ENCODE assay signal across 1 cellular context in genomic region chr17:55394357-55395021, GRCh38.
TF ChIP-seq lines count a peak whose summit lies in the region.

No MANE protein-coding gene starts in this region.

TF ChIP-seq in HepG2, 621 proteins besides CTCF, POLR2A, EP300 and RAD21 (continued from another document and continues in another):
- TF ChIP-seq ZNF646 (CRISPR knock-in tag; IDR thresholded peaks at IDR 0.05) = peak; percentile 41; the same call in 1 of the 2 replicates
- peak; percentile 90; the same call in 1 of the 2 replicates for TF ChIP-seq HMG20A (CRISPR knock-in tag; IDR thresholded peaks at IDR 0.05; ENCODE audit: borderline replicate concordance)
- no peak for TF ChIP-seq NBN (conservative IDR thresholded peaks at IDR 0.05)
- TF ChIP-seq HOXA3 (CRISPR knock-in tag; IDR thresholded peaks at IDR 0.05) = peak; percentile 63
- TF ChIP-seq ZNF333 (CRISPR knock-in tag; IDR thresholded peaks at IDR 0.05; ENCODE audit: borderline replicate concordance) = no peak
- TF ChIP-seq MED1 (CRISPR knock-in tag; IDR thresholded peaks at IDR 0.05) = peak; percentile 91
- no peak for TF ChIP-seq HNRNPL (IDR thresholded peaks at IDR 0.05; ENCODE audit: low read depth, low read length)
- TF ChIP-seq SKI (IDR thresholded peaks at IDR 0.05; ENCODE audit: partially characterized antibody) = peak; percentile 49
- TF ChIP-seq NCOA1 (CRISPR knock-in tag; IDR thresholded peaks at IDR 0.05) = peak; percentile 61; the same call in 1 of the 2 replicates
- no peak for TF ChIP-seq TOPORS (CRISPR knock-in tag; IDR thresholded peaks at IDR 0.05)
- 0 out of 2 replicates have a peak, but pooled peaks have one; percentile 31 for TF ChIP-seq BRCA1 (CRISPR knock-in tag; IDR thresholded peaks at IDR 0.05)
- TF ChIP-seq HBP1 (CRISPR knock-in tag; IDR thresholded peaks at IDR 0.05; ENCODE audit: low read depth) = no peak
- TF ChIP-seq ZBTB26 (CRISPR knock-in tag; IDR thresholded peaks at IDR 0.05; ENCODE audit: borderline replicate concordance) = peak; percentile 37; the same call in 1 of the 2 replicates
- TF ChIP-seq GLMP (CRISPR knock-in tag; IDR thresholded peaks at IDR 0.05; ENCODE audit: borderline replicate concordance) = no peak
- peak; percentile 44; the same call in 1 of the 2 replicates for TF ChIP-seq ZNF644 (CRISPR knock-in tag; IDR thresholded peaks at IDR 0.05; ENCODE audit: low read depth)
- peak; percentile 40; the same call in 1 of the 2 replicates for TF ChIP-seq ZNF556 (CRISPR knock-in tag; IDR thresholded peaks at IDR 0.05; ENCODE audit: borderline replicate concordance)
- no peak for TF ChIP-seq ZNF275 (CRISPR knock-in tag; IDR thresholded peaks at IDR 0.05; ENCODE audit: borderline replicate concordance)
- no peak for TF ChIP-seq LCORL (IDR thresholded peaks at IDR 0.05)
- TF ChIP-seq LCORL (CRISPR knock-in tag; IDR thresholded peaks at IDR 0.05) = peak; percentile 55; the same call in 1 of the 2 replicates
- no peak for TF ChIP-seq ZNF781 (CRISPR knock-in tag; IDR thresholded peaks at IDR 0.05; ENCODE audit: borderline replicate concordance, not compliant biosample characterization)
- TF ChIP-seq ZMYM2 (CRISPR knock-in tag; IDR thresholded peaks at IDR 0.05) = 0 out of 2 replicates have a peak, but pooled peaks have one; percentile 38
- TF ChIP-seq KDM4B (CRISPR knock-in tag; IDR thresholded peaks at IDR 0.05) = 0 out of 2 replicates have a peak, but pooled peaks have one; percentile 31
- TF ChIP-seq ZNF609 (CRISPR knock-in tag; IDR thresholded peaks at IDR 0.05; ENCODE audit: borderline replicate concordance) = peak; percentile 13; the same call in 1 of the 2 replicates
- TF ChIP-seq ZSCAN22 (CRISPR knock-in tag; IDR thresholded peaks at IDR 0.05) = 0 out of 2 replicates have a peak, but pooled peaks have one; percentile 63
- peak; percentile 90 for TF ChIP-seq HDAC2 (CRISPR knock-in tag; IDR thresholded peaks at IDR 0.05)
- TF ChIP-seq ZNF660 (CRISPR knock-in tag; IDR thresholded peaks at IDR 0.05; ENCODE audit: borderline replicate concordance, low read depth) = no peak
- TF ChIP-seq SOX13 (IDR thresholded peaks at IDR 0.05) = peak; percentile 83
- TF ChIP-seq SOX13 (CRISPR knock-in tag; conservative IDR thresholded peaks at IDR 0.05 in 1 of 2, IDR thresholded peaks at IDR 0.05 in 1 of 2) = peak in 1 of 2 experiments; percentile 96; a peak in 2 of 4 replicates
- TF ChIP-seq ZSCAN30 (CRISPR knock-in tag; IDR thresholded peaks at IDR 0.05) = no peak
- TF ChIP-seq NR3C1 (CRISPR knock-in tag; IDR thresholded peaks at IDR 0.05) = no peak
- TF ChIP-seq SMYD3 (CRISPR knock-in tag; IDR thresholded peaks at IDR 0.05) = 0 out of 2 replicates have a peak, but pooled peaks have one; percentile 33
- TF ChIP-seq RFXANK (CRISPR knock-in tag; IDR thresholded peaks at IDR 0.05) = no peak
- no peak for TF ChIP-seq ZKSCAN1 (IDR thresholded peaks at IDR 0.05; ENCODE audit: low read length)
- TF ChIP-seq TAF15 (IDR thresholded peaks at IDR 0.05; ENCODE audit: low read depth, low read length, poor library complexity, severe bottlenecking) = no peak
- TF ChIP-seq ZNF30 (CRISPR knock-in tag; IDR thresholded peaks at IDR 0.05) = no peak
- peak; percentile 96 for TF ChIP-seq NCOR1 (IDR thresholded peaks at IDR 0.05; ENCODE audit: borderline replicate concordance, low read length)
- peak; percentile 75 for TF ChIP-seq PRPF4 (IDR thresholded peaks at IDR 0.05; ENCODE audit: low read depth, low read length, poor library complexity, severe bottlenecking)
- TF ChIP-seq ZSCAN29 (CRISPR knock-in tag; conservative IDR thresholded peaks at IDR 0.05) = 0 out of 2 replicates have a peak, but pooled peaks have one; percentile 26
- TF ChIP-seq IRF2 (CRISPR knock-in tag; IDR thresholded peaks at IDR 0.05) = peak; percentile 69; the same call in 1 of the 2 replicates
- 0 out of 2 replicates have a peak, but pooled peaks have one; percentile 54 for TF ChIP-seq CREB3 (CRISPR knock-in tag; IDR thresholded peaks at IDR 0.05)
- peak; percentile 21; the same call in 1 of the 2 replicates for TF ChIP-seq FOSL1 (CRISPR knock-in tag; IDR thresholded peaks at IDR 0.05; ENCODE audit: borderline replicate concordance)
- TF ChIP-seq MEF2D (CRISPR knock-in tag; IDR thresholded peaks at IDR 0.05) = peak; percentile 60; the same call in 1 of the 2 replicates
- TF ChIP-seq TGIF2 (CRISPR knock-in tag; IDR thresholded peaks at IDR 0.05) = 0 out of 2 replicates have a peak, but pooled peaks have one; percentile 19
- peak; percentile 49; the same call in 1 of the 2 replicates for TF ChIP-seq IKZF5 (CRISPR knock-in tag; IDR thresholded peaks at IDR 0.05)
- TF ChIP-seq GATAD1 (CRISPR knock-in tag; IDR thresholded peaks at IDR 0.05) = 0 out of 2 replicates have a peak, but pooled peaks have one; percentile 36
- no peak for TF ChIP-seq ZNF746 (CRISPR knock-in tag; IDR thresholded peaks at IDR 0.05)
- no peak for TF ChIP-seq ZNF234 (CRISPR knock-in tag; conservative IDR thresholded peaks at IDR 0.05)
- 0 out of 2 replicates have a peak, but pooled peaks have one; percentile 65 for TF ChIP-seq SNAPC2 (CRISPR knock-in tag; IDR thresholded peaks at IDR 0.05)
